In the genomic region with DNA sequence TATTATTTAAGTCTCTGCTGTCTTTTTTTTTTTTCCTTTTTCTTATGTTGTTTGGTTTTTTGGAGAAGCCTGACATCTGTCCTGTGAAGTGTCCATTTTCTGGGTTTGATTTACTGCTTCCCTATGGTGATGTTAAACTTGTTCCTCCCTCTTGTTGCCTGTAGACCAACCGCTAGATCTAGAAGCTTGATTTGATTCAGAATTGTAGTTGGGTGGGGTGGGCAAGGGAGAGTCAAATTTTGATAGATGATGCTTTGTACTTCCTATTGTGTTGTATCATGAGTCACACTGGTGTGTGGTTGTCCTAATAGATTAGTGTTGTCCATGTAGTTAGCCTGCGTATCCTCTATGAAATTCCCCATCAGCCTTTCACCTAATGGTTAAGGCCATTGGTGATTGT, we compare ENCODE assay signal across 26 cellular contexts. TPM values are rescaled to one million over a fixed set of nuclear protein-coding genes. Genes with fewer than 3 reads are reported as not detected.
DNase-seq lines count a peak whose midpoint lies in the region; ATAC-seq, FAIRE-seq and TF ChIP-seq lines count a peak whose summit lies in the region.
"Had no signal": no experiment of that assay in that cellular context is flagged by ENCODE, and none has a peak within 500 bp of the region (broad histone marks: within the 10 kb centered on the region; RNA-seq: fewer than 3 reads in every experiment).

No MANE protein-coding gene starts in this region.

- H3K4me2 ChIP-seq in astrocyte (ENCODE audit: low read length), result no peak overlapping the region
- H3K4me2 ChIP-seq: hepatocyte had no signal

- peak overlapping the region; percentile 10 for H3K27ac Mint-ChIP-seq in activated T-cell treated with anti-CD3 and anti-CD28 coated beads, Interleukin-2, amount 50 U/mL, for 72 hours
- H3K27ac Mint-ChIP-seq in astrocyte (ENCODE audit: unreplicated experiment), result peak overlapping the region; percentile 48

- WGBS in suprapubic skin, result 90% methylated on average over 2 of the region's 2 CpGs

- peak overlapping the region in 1 of 2 donors; percentile 39 for H3K4me3 Mint-ChIP-seq in activated T-cell treated with anti-CD3 and anti-CD28 coated beads, Interleukin-2, amount 50 U/mL, for 72 hours
- no peak overlapping the region for H3K4me3 Mint-ChIP-seq in astrocyte (ENCODE audit: unreplicated experiment)
- H3K4me3 Mint-ChIP-seq: effector memory CD8-positive, alpha-beta T cell had no signal

- peak in 1 of 2 donors; percentile 29 for ATAC-seq in activated T-cell treated with anti-CD3 and anti-CD28 coated beads, Interleukin-2, amount 50 U/mL, for 72 hours (replicated peaks in 1 of 2)
- peak; percentile 16 for ATAC-seq in left colon
- ATAC-seq: effector memory CD8-positive, alpha-beta T cell; GM12878; pancreas; right lobe of liver had no signal

- peak in 1 of 2 donors; percentile 24 for DNase-seq in activated T-cell treated with anti-CD3 and anti-CD28 coated beads, Interleukin-2, amount 50 U/mL, for 72 hours
- no peak for DNase-seq in activated T-cell treated with anti-CD3 and anti-CD28 coated beads, Interleukin-2, amount 50 U/mL, for 1 hour
- peak; percentile 12 for DNase-seq in NCI-H226
- DNase-seq in astrocyte (ENCODE audit: low read depth), result peak; percentile 77
- DNase-seq in left colon, result no peak
- no peak for DNase-seq in EL
- DNase-seq in cerebellum (ENCODE audit: low spot score), result no peak
- DNase-seq in suprapubic skin (ENCODE audit: low spot score in 2 of 2), result no peak
- DNase-seq: activated gamma-delta T cell treated with Interleukin-2 at 50 U/mL for 16 hours; anterior cingulate cortex; cerebellar nuclear complex; DMS 273 treated with DMSO at 0.1 percent for 48 hours; effector memory CD8-positive, alpha-beta T cell; NCI-H1105 treated with DMSO at 0.1 percent for 48 hours; NCI-H69; pancreas; right lobe of liver; SHP77; stimulated activated CD4-positive, alpha-beta T cell treated with anti-CD3 and anti-CD28 coated beads, Interleukin-15, amount 100 ng/mL, for 24 hours; WERI-Rb-1 had no signal

- no peaks in the 10 kb centered on the region for H3K9me3 ChIP-seq in astrocyte (ENCODE audit: insufficient read depth, low read depth, low read length)
- no peaks in the 10 kb centered on the region for H3K9me3 ChIP-seq in suprapubic skin
- H3K9me3 ChIP-seq: HAP-1, pancreas, right lobe of liver, thoracic aorta had no signal

- H3K36me3 Mint-ChIP-seq in activated T-cell treated with anti-CD3 and anti-CD28 coated beads, Interleukin-2, amount 50 U/mL, for 72 hours (ENCODE audit: insufficient read depth in 2 of 2), result peaks cover 15 to 27% of the 10 kb centered on the region in 2 donors
- H3K36me3 Mint-ChIP-seq in astrocyte (ENCODE audit: low read depth, unreplicated experiment), result peaks cover 10% of the 10 kb centered on the region

- H3K27ac ChIP-seq in astrocyte (ENCODE audit: low read depth, low read length), result no peak overlapping the region
- H3K27ac ChIP-seq in suprapubic skin, result no peak overlapping the region
- H3K27ac ChIP-seq: C4-2B, hepatocyte, pancreas, right lobe of liver, thoracic aorta, WERI-Rb-1 had no signal

- intact Hi-C loops in left colon (cut with DNase I, micrococcal nuclease), result no loop called here

- no peaks in the 10 kb centered on the region for H3K27me3 Mint-ChIP-seq in activated T-cell treated with anti-CD3 and anti-CD28 coated beads, Interleukin-2, amount 50 U/mL, for 72 hours (ENCODE audit: low read depth)
- H3K27me3 Mint-ChIP-seq in astrocyte (ENCODE audit: low read depth, unreplicated experiment), result no peaks in the 10 kb centered on the region
- H3K27me3 Mint-ChIP-seq: effector memory CD8-positive, alpha-beta T cell had no signal

- H3K27me3 ChIP-seq in astrocyte (ENCODE audit: insufficient read depth, low read length), result no peaks in the 10 kb centered on the region
- H3K27me3 ChIP-seq in suprapubic skin, result no peaks in the 10 kb centered on the region
- H3K27me3 ChIP-seq: hepatocyte, pancreas, right lobe of liver had no signal

- H3K4me3 ChIP-seq in astrocyte (ENCODE audit: insufficient read depth, low read depth, low read length), result no peak overlapping the region
- no peak overlapping the region for H3K4me3 ChIP-seq in suprapubic skin
- H3K4me3 ChIP-seq: GM12878, HAP-1, hepatocyte, pancreas, right lobe of liver, thoracic aorta had no signal

- H4K20me1 ChIP-seq in astrocyte (ENCODE audit: insufficient read depth, low read length), result peaks cover 70% of the 10 kb centered on the region

- no peak for FAIRE-seq in astrocyte (lab: Jason Lieb, UNC)
- FAIRE-seq: GM12878, islet of Langerhans, pancreas had no signal

- peaks cover 98% of the 10 kb centered on the region for H3K79me2 ChIP-seq in astrocyte (ENCODE audit: insufficient read depth, low read length)

- TF ChIP-seq CTCF in astrocyte (IDR thresholded peaks at IDR 0.05; ENCODE audit: insufficient read depth, low read depth, low read length) (no peak), suprapubic skin (IDR thresholded peaks at IDR 0.05) (no peak)

- H2AFZ ChIP-seq in astrocyte (ENCODE audit: low read depth, low read length), result no peak overlapping the region
- H2AFZ ChIP-seq: hepatocyte had no signal

- H3K9ac ChIP-seq in astrocyte (ENCODE audit: low read length), result no peak overlapping the region

- H3K4me1 ChIP-seq in astrocyte (ENCODE audit: insufficient read depth, low read length) (peaks cover 13% of the 10 kb centered on the region), suprapubic skin (peaks cover 2% of the 10 kb centered on the region)
- H3K4me1 ChIP-seq: right lobe of liver had no signal

- TF ChIP-seq POLR2A in suprapubic skin (IDR thresholded peaks at IDR 0.05), result no peak

- peaks cover 3% of the 10 kb centered on the region for H3K36me3 ChIP-seq in astrocyte (ENCODE audit: insufficient read depth, low read length)
- H3K36me3 ChIP-seq in suprapubic skin, result peaks cover 11% of the 10 kb centered on the region
- H3K36me3 ChIP-seq: HAP-1, pancreas, thoracic aorta had no signal

- peaks cover 77% of the 10 kb centered on the region for H3K4me1 Mint-ChIP-seq in activated T-cell treated with anti-CD3 and anti-CD28 coated beads, Interleukin-2, amount 50 U/mL, for 72 hours (ENCODE audit: low read depth)
- H3K4me1 Mint-ChIP-seq in astrocyte (ENCODE audit: low read depth, unreplicated experiment), result peaks cover 29% of the 10 kb centered on the region

- no peaks in the 10 kb centered on the region for H3K9me3 Mint-ChIP-seq in activated T-cell treated with anti-CD3 and anti-CD28 coated beads, Interleukin-2, amount 50 U/mL, for 72 hours
- no peaks in the 10 kb centered on the region for H3K9me3 Mint-ChIP-seq in astrocyte (ENCODE audit: unreplicated experiment)
- H3K9me3 Mint-ChIP-seq: effector memory CD8-positive, alpha-beta T cell had no signal

- TF ChIP-seq EP300 in suprapubic skin (IDR thresholded peaks at IDR 0.05), result no peak

RNA-seq across cellular contexts. Expression of a gene that starts 35.4 kb away (rescaled TPM):
- total RNA-seq in activated T-cell treated with anti-CD3 and anti-CD28 coated beads, Interleukin-2, amount 50 U/mL, for 72 hours, result 100 to 1,000 TPM; 130 to 149 TPM
- total RNA-seq in astrocyte (58.6 and 66.6 TPM in 2 replicates), left colon (100 to 1,000 TPM; 116 to 143 TPM), cerebellum (98.3 TPM), suprapubic skin (10 to 100 TPM; 53.0 to 67.1 (median 59.5) TPM)

Comparison
In these comparisons a context has a peak if more than half of its experiments do, and no peak if none do; other contexts are left out.
1. DNase-seq: peak in NCI-H226 (single experiment) and astrocyte (single experiment); none in activated T-cell treated with anti-CD3 and anti-CD28 coated beads, Interleukin-2, amount 50 U/mL, for 1 hour (single experiment), left colon (0 of 2), EL (single experiment), cerebellum (single experiment) and suprapubic skin (0 of 2).